In the genomic region with DNA sequence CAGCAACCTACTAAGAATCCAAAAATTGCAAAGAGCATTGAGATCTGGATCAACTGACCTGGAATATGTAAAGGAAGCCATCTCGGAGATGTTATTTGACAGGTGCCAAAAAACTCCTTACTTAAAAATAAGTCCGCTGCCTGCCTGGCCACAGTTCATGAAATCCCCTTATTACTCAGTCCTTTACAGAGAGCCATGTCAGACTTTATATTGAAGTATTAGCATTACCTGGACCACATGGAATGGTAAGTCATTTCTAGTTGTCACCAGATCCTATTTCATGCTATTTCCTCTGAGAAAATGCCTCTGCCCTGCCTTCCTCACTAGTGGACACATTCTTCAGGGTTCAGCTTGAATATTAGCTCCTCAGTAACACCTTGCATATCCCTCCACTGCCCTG, we compare ENCODE assay signal across 9 cellular contexts.
"Had no signal": no experiment of that assay in that cellular context is flagged by ENCODE, and none has a peak within 500 bp of the region (broad histone marks: within the 10 kb centered on the region; RNA-seq: fewer than 3 reads in every experiment).

No MANE protein-coding gene starts in this region.

- DNase-seq: GM23248, GOT3, H7, HFFc6, KBM-7 had no signal

- ATAC-seq: HCT116, HepG2 had no signal

- H3K27ac ChIP-seq: GM23248, HL-60, KMS-11 had no signal
